In the genomic region with DNA sequence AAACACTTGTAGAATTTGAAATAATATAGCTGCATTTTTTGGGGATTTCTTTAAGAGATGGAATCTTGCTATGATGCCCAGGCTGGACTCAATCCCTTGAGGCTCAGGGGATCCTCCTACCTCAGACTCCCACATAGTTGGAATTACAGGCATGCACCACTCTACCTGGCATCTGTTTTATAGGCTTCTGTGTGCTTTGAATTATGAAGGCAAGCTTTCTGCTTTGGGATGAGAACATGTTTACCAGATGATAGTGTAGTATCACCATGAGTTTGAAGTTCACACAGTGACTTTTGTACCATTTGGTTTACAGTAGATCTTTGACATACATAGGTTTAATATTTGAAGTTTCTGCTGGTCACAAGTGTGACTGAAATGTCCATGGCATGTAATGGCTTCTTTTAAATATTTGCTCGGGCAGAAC, we compare ENCODE assay signal across 26 cellular contexts. TPM values are rescaled to one million over a fixed set of nuclear protein-coding genes. Genes with fewer than 3 reads are reported as not detected.
A peak's percentile ranks its signal among the peaks of the same experiment; 100 is the strongest.
DNase-seq lines count a peak whose midpoint lies in the region; ATAC-seq, FAIRE-seq and TF ChIP-seq lines count a peak whose summit lies in the region.
"Had no signal": no experiment of that assay in that cellular context is flagged by ENCODE, and none has a peak within 500 bp of the region (broad histone marks: within the 10 kb centered on the region; RNA-seq: fewer than 3 reads in every experiment).

No MANE protein-coding gene starts in this region.

- H3K36me3 ChIP-seq in CD4-positive, CD25-positive, alpha-beta regulatory T cell (ENCODE audit: control insufficient read depth, insufficient read depth, low read length), result peaks cover 84% of the 10 kb centered on the region

- peak overlapping the region; percentile 50 for H3K27ac Mint-ChIP-seq in activated CD8-positive, alpha-beta memory T cell treated with anti-CD3 and anti-CD28 coated beads, Interleukin-2, amount 10 ng/mL, durations not matched to agents 7 days and 5 days
- H3K27ac Mint-ChIP-seq in CD4-positive, CD25-positive, alpha-beta regulatory T cell, result peak overlapping the region in 1 of 3 donors; percentile 92
- peak overlapping the region; percentile 72 for H3K27ac Mint-ChIP-seq in T-helper 17 cell
- no peak overlapping the region for H3K27ac Mint-ChIP-seq in endothelial cell (ENCODE audit: unreplicated experiment)

- CTCF ChIA-PET in activated CD8-positive, alpha-beta memory T cell treated with anti-CD3 and anti-CD28 coated beads, Interleukin-2, amount 10 ng/mL, durations not matched to agents 7 days and 5 days (lab: Charles Lee), result no interaction called here

- peak overlapping the region; percentile 15 for H3K27ac ChIP-seq in CD4-positive, CD25-positive, alpha-beta regulatory T cell (ENCODE audit: insufficient read depth, low read length, poor library complexity, severe bottlenecking)
- no peak overlapping the region for H3K27ac ChIP-seq in caudate nucleus (ENCODE audit: low read depth, low read length)
- H3K27ac ChIP-seq: gastroesophageal sphincter, right lobe of liver, tibial artery had no signal

- no peak overlapping the region for H3K4me3 Mint-ChIP-seq in activated CD8-positive, alpha-beta memory T cell treated with anti-CD3 and anti-CD28 coated beads, Interleukin-2, amount 10 ng/mL, durations not matched to agents 7 days and 5 days
- no peak overlapping the region for H3K4me3 Mint-ChIP-seq in CD4-positive, CD25-positive, alpha-beta regulatory T cell
- no peak overlapping the region for H3K4me3 Mint-ChIP-seq in T-helper 17 cell
- peak overlapping the region; percentile 23 for H3K4me3 Mint-ChIP-seq in endothelial cell (ENCODE audit: unreplicated experiment)

- no peaks in the 10 kb centered on the region for H3K27me3 Mint-ChIP-seq in activated CD8-positive, alpha-beta memory T cell treated with anti-CD3 and anti-CD28 coated beads, Interleukin-2, amount 10 ng/mL, durations not matched to agents 7 days and 5 days
- H3K27me3 Mint-ChIP-seq in CD4-positive, CD25-positive, alpha-beta regulatory T cell, result no peaks in the 10 kb centered on the region
- H3K27me3 Mint-ChIP-seq in T-helper 17 cell, result no peaks in the 10 kb centered on the region
- no peaks in the 10 kb centered on the region for H3K27me3 Mint-ChIP-seq in endothelial cell (ENCODE audit: unreplicated experiment)

- H3K9me3 ChIP-seq in CD4-positive, CD25-positive, alpha-beta regulatory T cell (ENCODE audit: control insufficient read depth in 2 of 2, low read length in 2 of 2), result no peaks in the 10 kb centered on the region
- H3K9me3 ChIP-seq in T-helper 17 cell (ENCODE audit: control insufficient read depth, low read length, poor library complexity, severe bottlenecking), result no peaks in the 10 kb centered on the region
- H3K9me3 ChIP-seq: gastroesophageal sphincter, right lobe of liver, tibial artery had no signal

- DNase-seq in activated CD8-positive, alpha-beta memory T cell treated with anti-CD3 and anti-CD28 coated beads, Interleukin-2, amount 10 ng/mL, durations not matched to agents 7 days and 5 days, result no peak
- DNase-seq in activated CD8-positive, alpha-beta memory T cell treated with anti-CD3 and anti-CD28 coated beads, Interleukin-2, amount 50 U/mL, for 4 hours, result no peak
- no peak for DNase-seq in CD4-positive, CD25-positive, alpha-beta regulatory T cell
- DNase-seq in T-helper 17 cell (no peak), endothelial cell (ENCODE audit: low spot score) (no peak), RCC 7860 (ENCODE audit: low spot score) (no peak), caudate nucleus (lab: John Stamatoyannopoulos, UW) (no peak), midbrain (lab: John Stamatoyannopoulos, UW) (no peak)
- DNase-seq: activated CD4-positive, alpha-beta T cell treated with anti-CD3 and anti-CD28 coated beads for 4 hours; activated effector memory CD4-positive, alpha-beta T cell treated with Interleukin-2 at 50 U/mL for 16 hours; amygdala; EL; hypothalamus; mesendoderm; NCI-H146; NCI-H345; NCI-H69; PC-3; right lobe of liver; Right ventricle myocardium superior; stimulated activated CD4-positive, alpha-beta T cell treated with anti-CD3 and anti-CD28 coated beads, Interleukin-4, amount 100 ng/mL, for 1 hour; T-helper 9 cell; tibial artery had no signal

- H3K27me3 ChIP-seq in CD4-positive, CD25-positive, alpha-beta regulatory T cell (ENCODE audit: control insufficient read depth, insufficient read depth, low read length), result no peaks in the 10 kb centered on the region
- H3K27me3 ChIP-seq: gastroesophageal sphincter, right lobe of liver, tibial artery had no signal

- H3K36me3 Mint-ChIP-seq in activated CD8-positive, alpha-beta memory T cell treated with anti-CD3 and anti-CD28 coated beads, Interleukin-2, amount 10 ng/mL, durations not matched to agents 7 days and 5 days, result peaks cover 58% of the 10 kb centered on the region
- peaks cover 46% of the 10 kb centered on the region for H3K36me3 Mint-ChIP-seq in CD4-positive, CD25-positive, alpha-beta regulatory T cell
- H3K36me3 Mint-ChIP-seq in T-helper 17 cell (ENCODE audit: low read depth) (peaks cover 2% of the 10 kb centered on the region), endothelial cell (ENCODE audit: low read depth, unreplicated experiment) (peaks cover 40% of the 10 kb centered on the region)

- H3K4me1 ChIP-seq in CD4-positive, CD25-positive, alpha-beta regulatory T cell (ENCODE audit: control insufficient read depth, insufficient read depth, low read length, poor library complexity, severe bottlenecking), result peaks cover 8% of the 10 kb centered on the region
- H3K4me1 ChIP-seq: gastroesophageal sphincter, tibial artery had no signal

- no peaks in the 10 kb centered on the region for H3K9me3 Mint-ChIP-seq in activated CD8-positive, alpha-beta memory T cell treated with anti-CD3 and anti-CD28 coated beads, Interleukin-2, amount 10 ng/mL, durations not matched to agents 7 days and 5 days (ENCODE audit: low read depth)
- no peaks in the 10 kb centered on the region for H3K9me3 Mint-ChIP-seq in CD4-positive, CD25-positive, alpha-beta regulatory T cell
- H3K9me3 Mint-ChIP-seq in endothelial cell (ENCODE audit: unreplicated experiment), result no peaks in the 10 kb centered on the region

- H3K4me1 Mint-ChIP-seq in activated CD8-positive, alpha-beta memory T cell treated with anti-CD3 and anti-CD28 coated beads, Interleukin-2, amount 10 ng/mL, durations not matched to agents 7 days and 5 days, result peaks cover 42% of the 10 kb centered on the region
- peaks cover 16 to 61% (median 41%) of the 10 kb centered on the region in 4 donors for H3K4me1 Mint-ChIP-seq in CD4-positive, CD25-positive, alpha-beta regulatory T cell
- peaks cover 25% of the 10 kb centered on the region for H3K4me1 Mint-ChIP-seq in T-helper 17 cell
- H3K4me1 Mint-ChIP-seq in endothelial cell (ENCODE audit: unreplicated experiment), result no peaks in the 10 kb centered on the region

- no peak overlapping the region for H3K4me3 ChIP-seq in CD4-positive, CD25-positive, alpha-beta regulatory T cell (ENCODE audit: low read depth, low read length)
- H3K4me3 ChIP-seq: gastroesophageal sphincter, right lobe of liver, tibial artery had no signal

- TF ChIP-seq CTCF in endothelial cell (IDR thresholded peaks at IDR 0.05; ENCODE audit: unreplicated experiment), result no peak

- no peak for ATAC-seq in activated CD8-positive, alpha-beta memory T cell treated with anti-CD3 and anti-CD28 coated beads, Interleukin-2, amount 10 ng/mL, durations not matched to agents 7 days and 5 days
- no peak for ATAC-seq in CD4-positive, CD25-positive, alpha-beta regulatory T cell (ENCODE audit: low read depth in 2 of 2)
- no peak for ATAC-seq in T-helper 17 cell
- ATAC-seq: gastroesophageal sphincter, PC-3, SK-N-SH treated with all-trans-retinoic acid at 6 μM for 48 hours had no signal

- FAIRE-seq in RCC 7860 (lab: Jason Lieb, UNC), result no peak
- FAIRE-seq: GM19239 had no signal

RNA-seq across cellular contexts. Expression of a gene that starts 10.7 kb away (rescaled TPM):
- 10 to 100 TPM; 57.4 to 71.9 TPM for total RNA-seq in activated CD8-positive, alpha-beta memory T cell treated with anti-CD3 and anti-CD28 coated beads, Interleukin-2, amount 10 ng/mL, durations not matched to agents 7 days and 5 days
- 63.8 TPM for total RNA-seq in CD4-positive, CD25-positive, alpha-beta regulatory T cell
- 10 to 100 TPM; 68.6 to 76.2 (median 69.4) TPM for polyA plus RNA-seq in CD4-positive, CD25-positive, alpha-beta regulatory T cell
- 10 to 100 TPM; 48.3 to 48.5 TPM for total RNA-seq in T-helper 17 cell
- total RNA-seq in endothelial cell (ENCODE audit: unreplicated experiment), result 47.1 TPM

RNA-seq across cellular contexts. Expression of a gene that starts 45.1 kb away (rescaled TPM):
- 100 to 1,000 TPM in 1 of 2 experiments, 10 to 100 TPM in 1; 72.3 to 100 TPM for total RNA-seq in activated CD8-positive, alpha-beta memory T cell treated with anti-CD3 and anti-CD28 coated beads, Interleukin-2, amount 10 ng/mL, durations not matched to agents 7 days and 5 days
- 221 TPM for total RNA-seq in CD4-positive, CD25-positive, alpha-beta regulatory T cell
- 10 to 100 TPM; 84.4 to 97.3 (median 90.9) TPM for polyA plus RNA-seq in CD4-positive, CD25-positive, alpha-beta regulatory T cell
- total RNA-seq in T-helper 17 cell, result 100 to 1,000 TPM; 180 to 185 TPM
- total RNA-seq in endothelial cell (ENCODE audit: unreplicated experiment), result 32.0 TPM
